In the genomic region with DNA sequence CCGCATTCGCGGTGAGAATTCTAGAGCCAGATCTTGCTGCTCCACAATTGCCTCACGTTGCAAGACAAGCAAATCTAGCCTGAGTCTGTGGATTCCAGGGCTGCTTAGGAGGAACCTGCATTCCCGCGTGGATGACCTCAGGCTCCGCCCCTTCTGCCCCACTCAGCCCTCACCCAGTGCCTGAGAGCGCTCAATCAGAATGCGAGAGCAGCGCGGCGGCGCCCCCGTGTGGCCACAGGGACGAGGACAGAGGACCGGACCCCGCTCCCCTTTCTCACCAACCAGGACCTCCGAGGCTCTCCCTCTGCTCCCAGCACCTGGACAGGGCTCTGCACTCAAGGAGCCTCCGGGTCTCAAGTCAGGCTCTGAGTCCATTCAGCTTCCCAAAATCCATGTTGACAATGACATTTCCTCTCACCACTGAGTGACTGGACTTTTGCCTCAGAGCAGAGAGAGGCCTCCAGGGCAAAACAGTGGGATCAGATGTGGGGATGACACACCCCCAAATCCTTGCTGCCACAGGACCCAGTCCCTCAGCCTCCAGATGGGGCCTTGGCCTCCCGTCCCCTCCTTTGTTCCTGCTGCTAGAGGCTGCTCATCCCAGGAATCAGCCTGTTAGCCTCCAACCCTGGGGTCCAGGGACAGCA, we compare ENCODE assay signal across 8 cellular contexts. TPM values are rescaled to one million over a fixed set of nuclear protein-coding genes. Genes with fewer than 3 reads are reported as not detected.
DNase-seq lines count a peak whose midpoint lies in the region; ATAC-seq and TF ChIP-seq lines count a peak whose summit lies in the region.

No MANE protein-coding gene starts in this region.

- H2AFZ ChIP-seq in IMR-90 (replicated peaks; ENCODE audit: low read length, poor library complexity) (peak overlapping the region; percentile 54), neural progenitor cell (replicated peaks) (no peak overlapping the region)

- peaks cover 18% of the 10 kb centered on the region for H3K27me3 ChIP-seq in IMR-90 (ENCODE audit: control insufficient read depth, insufficient read depth, low read length)
- H3K27me3 ChIP-seq in neural progenitor cell: peaks cover 25% of the 10 kb centered on the region

- H3K4me2 ChIP-seq in IMR-90 (ENCODE audit: low read depth, low read length) (no peak overlapping the region; the same call in 1 of the 2 replicates), neural progenitor cell (peak overlapping the region; percentile 33)

- H4K91ac ChIP-seq in IMR-90 (ENCODE audit: insufficient read depth, low read depth, low read length): no peak overlapping the region

- BruUV-seq in IMR-90 (replicated peaks; lab: Mats Ljungman, UMichigan): no TSS peak

- peak; percentile 77 for TF ChIP-seq RAD21 in IMR-90 (IDR thresholded peaks at IDR 0.05; ENCODE audit: low read length)

- no peaks in the 10 kb centered on the region for H3K9me1 ChIP-seq in IMR-90 (ENCODE audit: insufficient read depth, low read length)

- no peaks in the 10 kb centered on the region for H3K9me3 Mint-ChIP-seq in neural progenitor cell

- H3K36me3 Mint-ChIP-seq in neural progenitor cell: no peaks in the 10 kb centered on the region

- H3K4me1 Mint-ChIP-seq in neural progenitor cell: no peaks in the 10 kb centered on the region

- H3K4me3 ChIP-seq in IMR-90 (ENCODE audit: insufficient read depth, low read depth, low read length) (no peak overlapping the region), neural progenitor cell (no peak overlapping the region)

- no peak for TF ChIP-seq POLR2A in IMR-90 (IDR thresholded peaks at IDR 0.05; ENCODE audit: low read depth, low read length)

- H4K20me1 ChIP-seq in IMR-90 (ENCODE audit: insufficient read depth, low read length) (no peaks in the 10 kb centered on the region), neural progenitor cell (ENCODE audit: low read depth) (no peaks in the 10 kb centered on the region)

- peaks cover 9% of the 10 kb centered on the region for H3K27me3 Mint-ChIP-seq in neural progenitor cell (ENCODE audit: insufficient read depth, low read depth)

- TF ChIP-seq CTCF in IMR-90 (conservative IDR thresholded peaks at IDR 0.05; ENCODE audit: low read depth, low read length) (peak; percentile 82), neural progenitor cell (IDR thresholded peaks at IDR 0.05) (peak; percentile 96)

- POLR2A ChIA-PET in IMR-90 (lab: Charles Lee; ENCODE audit: unreplicated experiment): no interaction called here

- H3K56ac ChIP-seq in IMR-90 (ENCODE audit: extremely low read depth, insufficient read depth, low read length): no peak overlapping the region

- intact Hi-C loops in IMR-90 (cut with micrococcal nuclease): loop anchor here (1.0 kb wide), 3 partner anchors 40 to 178 kb away; no protein-coding TSS in a partner anchor

- peak; percentile 100 for ATAC-seq in IMR-90 (ENCODE audit: low read depth)

- in situ Hi-C loops in IMR-90 (cut with MboI; ENCODE audit: low sequenced_read_pairs): loop anchor here (10.0 kb wide), 1 partner anchor 172 kb away; no protein-coding TSS in a partner anchor

- H4K8ac ChIP-seq in IMR-90 (ENCODE audit: low read depth in 2 of 2, low read length in 2 of 2): no peak overlapping the region

- no peak overlapping the region for H2BK120ac ChIP-seq in IMR-90 (ENCODE audit: low read depth, low read length)

- H3K4me3 Mint-ChIP-seq in neural progenitor cell: no peak overlapping the region

- H3K27ac ChIP-seq in IMR-90 (ENCODE audit: insufficient read depth, low read length) (no peak overlapping the region), neural progenitor cell (no peak overlapping the region)

- CTCF ChIA-PET in IMR-90 (lab: Yijun Ruan, JAX): interaction anchor here (0.9 to 1.0 kb wide), 2 partner anchors 8 to 178 kb away, joined by 3 read pairs; no protein-coding TSS in a partner anchor

- no peak overlapping the region for H2AK5ac ChIP-seq in IMR-90 (ENCODE audit: low read depth, low read length)

- H3K9me3 ChIP-seq in IMR-90 (ENCODE audit: control insufficient read depth, insufficient read depth, low read length) (no peaks in the 10 kb centered on the region), neural progenitor cell (ENCODE audit: low read depth) (no peaks in the 10 kb centered on the region)

- no peaks in the 10 kb centered on the region for H3K79me1 ChIP-seq in IMR-90 (ENCODE audit: low read depth in 1 of 2, low read length in 2 of 2)

- no peak overlapping the region for H3K23ac ChIP-seq in IMR-90 (ENCODE audit: low read depth, low read length)

- dilution Hi-C loops in IMR-90 (cut with HindIII; ENCODE audit: low sequenced_read_pairs, unreplicated experiment): no loop called here

- H3K79me2 ChIP-seq in neural progenitor cell (ENCODE audit: low read depth): no peaks in the 10 kb centered on the region

- peak overlapping the region; percentile 83 for H2AK9ac ChIP-seq in IMR-90 (replicated peaks; ENCODE audit: low read depth, low read length, poor library complexity)

- no peak overlapping the region for H3K27ac Mint-ChIP-seq in neural progenitor cell

- H4K5ac ChIP-seq in IMR-90 (ENCODE audit: low read depth, low read length): no peak overlapping the region

- WGBS in IMR-90 (ENCODE audit: extremely low coverage in 2 of 2, insufficient read length in 1 of 2), 2 experiments: 18% methylated on average over 10 of the region's 20 CpGs; no CpG with 5 or more reads in 1 of the 2 experiments

- no peaks in the 10 kb centered on the region for H3F3A ChIP-seq in neural progenitor cell (ENCODE audit: low read depth)

- H3K18ac ChIP-seq in IMR-90 (ENCODE audit: low read depth, low read length): no peak overlapping the region

- no peaks in the 10 kb centered on the region for H3K4me1 ChIP-seq in IMR-90 (ENCODE audit: control insufficient read depth, insufficient read depth, low read length)
- H3K4me1 ChIP-seq in neural progenitor cell: no peaks in the 10 kb centered on the region

- no peak overlapping the region for H3K4ac ChIP-seq in IMR-90 (ENCODE audit: low read depth, low read length)

- no peak overlapping the region for H2BK5ac ChIP-seq in IMR-90 (ENCODE audit: low read depth, low read length, poor library complexity, severe bottlenecking)

- no peak overlapping the region for H3K9ac ChIP-seq in IMR-90 (ENCODE audit: low read depth, low read length)
- H3K9ac ChIP-seq in neural progenitor cell: no peak overlapping the region

- H2BK15ac ChIP-seq in IMR-90 (ENCODE audit: low read depth, low read length): no peak overlapping the region

- DNase-seq in NCI-H187 (lab: John Stamatoyannopoulos, UW) (peak; percentile 29 to 51), NCI-H187 treated with DMSO at 0.1 percent for 48 hours (lab: John Stamatoyannopoulos, UW) (no peak), IMR-90 (peak; percentile 47), RKO (ENCODE audit: low spot score) (peak; percentile 70), fibroblast of the conjunctiva (ENCODE audit: low read depth) (peak; percentile 38), neural progenitor cell (ENCODE audit: low spot score) (peak; percentile 94), stromal cell of bone marrow (ENCODE audit: low read depth) (peak; percentile 35)
- DNase-seq in activated T-helper 1 cell treated with anti-CD3 and anti-CD28 coated beads, Interleukin-2, amount 50 U/mL, for 16 hours (ENCODE audit: low read depth in 1 of 2, low spot score in 1 of 2): peak; percentile 73 to 83

- no peak overlapping the region for H3K14ac ChIP-seq in IMR-90 (replicated peaks; ENCODE audit: low read depth, low read length)

- H2BK20ac ChIP-seq in IMR-90 (ENCODE audit: low read depth, low read length): no peak overlapping the region

- H3K36me3 ChIP-seq in IMR-90 (ENCODE audit: control insufficient read depth, insufficient read depth, low read length): no peaks in the 10 kb centered on the region
- H3K36me3 ChIP-seq in neural progenitor cell: no peaks in the 10 kb centered on the region

TF ChIP-seq in IMR-90, 13 proteins besides CTCF, POLR2A, EP300 and RAD21:
- peak; percentile 34; the same call in 1 of the 2 replicates for TF ChIP-seq MAZ (IDR thresholded peaks at IDR 0.05; ENCODE audit: borderline replicate concordance, low read depth, low read length)
- TF ChIP-seq CEBPB (IDR thresholded peaks at IDR 0.05; ENCODE audit: low read depth, low read length): no peak
- peak; percentile 76 for TF ChIP-seq SMC3 (IDR thresholded peaks at IDR 0.05; ENCODE audit: low read depth, low read length)
- TF ChIP-seq MXI1 (IDR thresholded peaks at IDR 0.05; ENCODE audit: borderline replicate concordance, low read depth, low read length): no peak

RNA-seq across cellular contexts. Expression of gene RPP21, which starts 52.0 kb away (rescaled TPM):
- total RNA-seq in IMR-90 (2012; rRNA removed) (20.6 and 28.9 TPM in 2 replicates), neural progenitor cell (ENCODE audit: low replicate concordance) (38.0 and 89.6 TPM in 2 replicates)
- 79.1 and 96.7 TPM in 2 replicates for polyA plus RNA-seq in IMR-90 (2012; rRNA removed)
- 136 and 190 TPM in 2 replicates for polyA plus RNA-seq in IMR-90 (2012; cell fraction: cytosol; rRNA removed)
- 68.1 and 176 TPM in 2 replicates for polyA plus RNA-seq in IMR-90 (2012; cell fraction: nucleus; rRNA removed; ENCODE audit: low replicate concordance)
